8 cellular contexts compared by ENCODE assay signal in genomic region chr4:82799006-82799881, GRCh38. TPM values are rescaled to one million over a fixed set of nuclear protein-coding genes. Genes with fewer than 3 reads are reported as not detected.
DNase-seq lines count a peak whose midpoint lies in the region.

No MANE protein-coding gene starts in this region.

- peaks cover 31% of the 10 kb centered on the region for H3K27me3 Mint-ChIP-seq in T-helper 1 cell treated with Interleukin-12 subunit alpha and Interleukin-12 subunit beta and Interleukin-4 antibody, amounts not matched to agents 30 μg/mL and 1 μg/mL, for 36 hours (ENCODE audit: low read depth)

- H3K4me1 Mint-ChIP-seq in T-helper 1 cell treated with Interleukin-12 subunit alpha and Interleukin-12 subunit beta and Interleukin-4 antibody, amounts not matched to agents 30 μg/mL and 1 μg/mL, for 36 hours (ENCODE audit: low read depth): peaks cover 13% of the 10 kb centered on the region

- no peak for DNase-seq in T-helper 1 cell
- peak; percentile 38 for DNase-seq in NCI-H187 treated with DMSO at 0.1 percent for 48 hours (lab: John Stamatoyannopoulos, UW)
- peak; percentile 21 for DNase-seq in cerebellum (ENCODE audit: low spot score)
- peak; percentile 55 for DNase-seq in midbrain (lab: John Stamatoyannopoulos, UW)
- DNase-seq in SKM-1 (lab: John Stamatoyannopoulos, UW; ENCODE audit: unreplicated experiment): no peak
- DNase-seq in retina: no peak
- DNase-seq in NCI-H1694 (lab: John Stamatoyannopoulos, UW): no peak

- no peak overlapping the region for H3K27ac Mint-ChIP-seq in T-helper 1 cell treated with Interleukin-12 subunit alpha and Interleukin-12 subunit beta and Interleukin-4 antibody, amounts not matched to agents 30 μg/mL and 1 μg/mL, for 36 hours

- H3K4me3 Mint-ChIP-seq in T-helper 1 cell treated with Interleukin-12 subunit alpha and Interleukin-12 subunit beta and Interleukin-4 antibody, amounts not matched to agents 30 μg/mL and 1 μg/mL, for 36 hours: peak overlapping the region; percentile 72

- no peaks in the 10 kb centered on the region for H3K9me3 Mint-ChIP-seq in T-helper 1 cell treated with Interleukin-12 subunit alpha and Interleukin-12 subunit beta and Interleukin-4 antibody, amounts not matched to agents 30 μg/mL and 1 μg/mL, for 36 hours

- H3K36me3 Mint-ChIP-seq in T-helper 1 cell treated with Interleukin-12 subunit alpha and Interleukin-12 subunit beta and Interleukin-4 antibody, amounts not matched to agents 30 μg/mL and 1 μg/mL, for 36 hours (ENCODE audit: low read depth): no peaks in the 10 kb centered on the region

RNA-seq across cellular contexts. Expression of gene SCD5, which starts 0.6 kb away (rescaled TPM):
- 134 TPM for total RNA-seq in cerebellum

Comparison
In these comparisons a context has a peak if more than half of its experiments do, and no peak if none do; other contexts are left out.
1. DNase-seq: peak in NCI-H187 treated with DMSO at 0.1 percent for 48 hours (single experiment), cerebellum (single experiment) and midbrain (single experiment); none in T-helper 1 cell (0 of 5), SKM-1 (single experiment), retina (single experiment) and NCI-H1694 (single experiment).